Comparison of ENCODE assay signal across 8 cellular contexts in genomic region chr22:49825436-49825835, GRCh38. TPM values are rescaled to one million over a fixed set of nuclear protein-coding genes. Genes with fewer than 3 reads are reported as not detected.
A peak's percentile ranks its signal among the peaks of the same experiment; 100 is the strongest.
DNase-seq lines count a peak whose midpoint lies in the region; ATAC-seq, FAIRE-seq and TF ChIP-seq lines count a peak whose summit lies in the region.

No MANE protein-coding gene starts in this region.

- 54% methylated on average over 4 of the region's 10 CpGs for WGBS in esophagus muscularis mucosa

- H3K36me3 ChIP-seq in GM06990 (ENCODE audit: control insufficient read depth, insufficient read depth, low read length) = peaks cover 19% of the 10 kb centered on the region
- peaks cover 26 to 46% (median 37%) of the 10 kb centered on the region in 4 donors for H3K36me3 ChIP-seq in esophagus muscularis mucosa

- TF ChIP-seq CTCF in GM06990 (IDR thresholded peaks at IDR 0.05; ENCODE audit: insufficient read depth, low read length, poor library complexity, severe bottlenecking) = no peak
- no peak for TF ChIP-seq CTCF in esophagus muscularis mucosa (IDR thresholded peaks at IDR 0.05)

- H3K27me3 ChIP-seq in GM06990 (replicated peaks; ENCODE audit: control insufficient read depth, insufficient read depth, low read length) = no peaks in the 10 kb centered on the region
- no peaks in the 10 kb centered on the region for H3K27me3 ChIP-seq in esophagus muscularis mucosa

- peaks cover 0 to under 1% (median 0%) of the 10 kb centered on the region in 4 donors for H3K9me3 ChIP-seq in esophagus muscularis mucosa

- intact Hi-C loops in esophagus muscularis mucosa (cut with DNase I) = no loop called here

- H3K27ac ChIP-seq in esophagus muscularis mucosa (replicated peaks in 1 of 4) = peak overlapping the region; percentile 91 to 94 (median 93)

- no peak for TF ChIP-seq EP300 in esophagus muscularis mucosa (IDR thresholded peaks at IDR 0.05)

- H3K4me1 ChIP-seq in esophagus muscularis mucosa = peaks cover 48 to 73% (median 68%) of the 10 kb centered on the region in 4 donors

- peak overlapping the region; percentile 87 for H3K4me3 ChIP-seq in GM06990 (replicated peaks; ENCODE audit: low read depth, low read length)
- peak overlapping the region; percentile 76 to 93 (median 88) for H3K4me3 ChIP-seq in esophagus muscularis mucosa
- H3K4me3 ChIP-seq in skeletal muscle cell (ENCODE audit: low read depth, low read length) = peak overlapping the region; percentile 74

- DNase-seq in GM06990 (ENCODE audit: extremely low read depth, insufficient read length) (no peak), RCC 7860 (ENCODE audit: low spot score) (peak; percentile 27), esophagus muscularis mucosa (ENCODE audit: extremely low spot score) (no peak), skeletal muscle cell (ENCODE audit: low read depth) (no peak), germinal center (ENCODE audit: low spot score) (no peak), COLO668 (lab: John Stamatoyannopoulos, UW; ENCODE audit: unreplicated experiment) (no peak), NAMALWA (ENCODE audit: low spot score) (no peak)

- FAIRE-seq in RCC 7860 (lab: Jason Lieb, UNC) = no peak

- no peak for TF ChIP-seq POLR2A in esophagus muscularis mucosa (IDR thresholded peaks at IDR 0.05; ENCODE audit: low read depth)

- ATAC-seq in HG03469 (IDR thresholded peaks at IDR 0.05; ENCODE audit: unreplicated experiment) = no peak

RNA-seq across cellular contexts. Expression of gene BRD1, which starts 2.2 kb away (rescaled TPM):
- 10 to 100 TPM; 36.5 to 54.1 (median 51.4) TPM for total RNA-seq in esophagus muscularis mucosa

RNA-seq across cellular contexts. Expression of gene ZBED4, which starts 28.2 kb away (rescaled TPM):
- total RNA-seq in esophagus muscularis mucosa = 10 to 100 TPM in 1 of 4 donors, 1 to 10 TPM in 3; 6.6 to 11.1 (median 9.5) TPM
